ENCODE assay signal across 1 cellular context in the genomic region with DNA sequence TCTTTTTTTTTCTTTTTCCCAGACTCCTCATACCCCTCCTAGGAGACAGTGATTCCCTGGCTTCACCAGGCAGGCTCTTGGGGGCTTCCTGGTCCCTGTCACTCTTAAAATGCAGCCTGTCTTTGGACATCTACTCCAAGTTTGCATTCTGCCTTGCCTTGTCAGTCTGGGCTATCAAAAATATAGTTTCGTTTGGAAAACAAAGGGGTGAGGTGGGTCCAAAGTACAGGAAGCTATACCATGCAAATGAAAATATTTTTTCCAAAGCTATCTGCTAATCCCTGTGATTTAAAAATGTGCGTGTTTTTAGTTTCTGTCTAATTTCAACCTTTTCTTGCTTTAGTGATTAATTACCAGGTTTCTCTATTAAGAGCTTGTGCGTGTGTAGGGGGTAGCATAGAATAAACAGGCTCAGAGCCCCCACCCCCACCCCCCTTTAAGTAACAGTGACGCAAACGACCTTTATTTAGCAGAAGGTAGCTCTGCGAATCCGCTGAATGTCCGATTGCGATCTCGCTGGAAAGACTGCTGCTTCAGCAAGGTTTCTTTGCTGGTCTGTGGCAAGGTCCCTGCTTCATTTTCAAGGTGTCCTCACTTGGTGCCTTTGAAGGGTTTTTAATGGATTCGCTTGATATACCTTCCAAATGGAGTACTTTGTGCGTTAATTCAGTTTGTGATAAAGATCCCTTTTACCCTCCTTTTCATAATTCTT.
TF ChIP-seq lines count a peak whose summit lies in the region.

No MANE protein-coding gene starts in this region.

TF ChIP-seq in HepG2, 621 proteins besides CTCF, POLR2A, EP300 and RAD21 (continues in another document):
- TF ChIP-seq, protein P1, sequence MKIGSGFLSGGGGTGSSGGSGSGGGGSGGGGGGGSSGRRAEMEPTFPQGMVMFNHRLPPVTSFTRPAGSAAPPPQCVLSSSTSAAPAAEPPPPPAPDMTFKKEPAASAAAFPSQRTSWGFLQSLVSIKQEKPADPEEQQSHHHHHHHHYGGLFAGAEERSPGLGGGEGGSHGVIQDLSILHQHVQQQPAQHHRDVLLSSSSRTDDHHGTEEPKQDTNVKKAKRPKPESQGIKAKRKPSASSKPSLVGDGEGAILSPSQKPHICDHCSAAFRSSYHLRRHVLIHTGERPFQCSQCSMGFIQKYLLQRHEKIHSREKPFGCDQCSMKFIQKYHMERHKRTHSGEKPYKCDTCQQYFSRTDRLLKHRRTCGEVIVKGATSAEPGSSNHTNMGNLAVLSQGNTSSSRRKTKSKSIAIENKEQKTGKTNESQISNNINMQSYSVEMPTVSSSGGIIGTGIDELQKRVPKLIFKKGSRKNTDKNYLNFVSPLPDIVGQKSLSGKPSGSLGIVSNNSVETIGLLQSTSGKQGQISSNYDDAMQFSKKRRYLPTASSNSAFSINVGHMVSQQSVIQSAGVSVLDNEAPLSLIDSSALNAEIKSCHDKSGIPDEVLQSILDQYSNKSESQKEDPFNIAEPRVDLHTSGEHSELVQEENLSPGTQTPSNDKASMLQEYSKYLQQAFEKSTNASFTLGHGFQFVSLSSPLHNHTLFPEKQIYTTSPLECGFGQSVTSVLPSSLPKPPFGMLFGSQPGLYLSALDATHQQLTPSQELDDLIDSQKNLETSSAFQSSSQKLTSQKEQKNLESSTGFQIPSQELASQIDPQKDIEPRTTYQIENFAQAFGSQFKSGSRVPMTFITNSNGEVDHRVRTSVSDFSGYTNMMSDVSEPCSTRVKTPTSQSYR (CRISPR knock-in tag; IDR thresholded peaks at IDR 0.05; ENCODE audit: borderline replicate concordance), result 0 out of 2 replicates have a peak, but pooled peaks have one; percentile 11
- TF ChIP-seq TP53 (CRISPR knock-in tag; conservative IDR thresholded peaks at IDR 0.05), result no peak
- no peak for TF ChIP-seq CBX1 (IDR thresholded peaks at IDR 0.05; ENCODE audit: low read depth)
- TF ChIP-seq ZFP82 (CRISPR knock-in tag; IDR thresholded peaks at IDR 0.05; ENCODE audit: borderline replicate concordance), result no peak
- TF ChIP-seq ZKSCAN1 (IDR thresholded peaks at IDR 0.05; ENCODE audit: low read length), result no peak
- TF ChIP-seq, protein P2, sequence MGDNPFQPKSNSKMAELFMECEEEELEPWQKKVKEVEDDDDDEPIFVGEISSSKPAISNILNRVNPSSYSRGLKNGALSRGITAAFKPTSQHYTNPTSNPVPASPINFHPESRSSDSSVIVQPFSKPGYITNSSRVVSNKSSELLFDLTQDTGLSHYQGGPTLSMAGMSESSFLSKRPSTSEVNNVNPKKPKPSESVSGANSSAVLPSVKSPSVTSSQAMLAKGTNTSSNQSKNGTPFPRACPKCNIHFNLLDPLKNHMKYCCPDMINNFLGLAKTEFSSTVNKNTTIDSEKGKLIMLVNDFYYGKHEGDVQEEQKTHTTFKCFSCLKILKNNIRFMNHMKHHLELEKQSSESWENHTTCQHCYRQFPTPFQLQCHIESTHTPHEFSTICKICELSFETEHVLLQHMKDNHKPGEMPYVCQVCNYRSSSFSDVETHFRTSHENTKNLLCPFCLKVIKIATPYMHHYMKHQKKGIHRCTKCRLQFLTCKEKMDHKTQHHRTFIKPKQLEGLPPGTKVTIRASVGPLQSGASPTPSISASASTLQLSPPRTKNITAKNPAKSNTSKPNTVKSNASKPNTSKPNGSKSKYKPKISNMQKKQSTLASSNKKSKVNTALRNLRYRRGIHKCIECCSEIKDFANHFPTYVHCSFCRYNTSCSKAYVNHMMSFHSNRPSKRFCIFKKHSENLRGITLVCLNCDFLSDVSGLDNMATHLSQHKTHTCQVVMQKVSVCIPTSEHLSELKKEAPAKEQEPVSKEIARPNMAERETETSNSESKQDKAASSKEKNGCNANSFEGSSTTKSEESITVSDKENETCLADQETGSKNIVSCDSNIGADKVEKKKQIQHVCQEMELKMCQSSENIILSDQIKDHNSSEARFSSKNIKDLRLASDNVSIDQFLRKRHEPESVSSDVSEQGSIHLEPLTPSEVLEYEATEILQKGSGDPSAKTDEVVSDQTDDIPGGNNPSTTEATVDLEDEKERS (CRISPR knock-in tag; IDR thresholded peaks at IDR 0.05), result no peak
- TF ChIP-seq, protein P3, sequence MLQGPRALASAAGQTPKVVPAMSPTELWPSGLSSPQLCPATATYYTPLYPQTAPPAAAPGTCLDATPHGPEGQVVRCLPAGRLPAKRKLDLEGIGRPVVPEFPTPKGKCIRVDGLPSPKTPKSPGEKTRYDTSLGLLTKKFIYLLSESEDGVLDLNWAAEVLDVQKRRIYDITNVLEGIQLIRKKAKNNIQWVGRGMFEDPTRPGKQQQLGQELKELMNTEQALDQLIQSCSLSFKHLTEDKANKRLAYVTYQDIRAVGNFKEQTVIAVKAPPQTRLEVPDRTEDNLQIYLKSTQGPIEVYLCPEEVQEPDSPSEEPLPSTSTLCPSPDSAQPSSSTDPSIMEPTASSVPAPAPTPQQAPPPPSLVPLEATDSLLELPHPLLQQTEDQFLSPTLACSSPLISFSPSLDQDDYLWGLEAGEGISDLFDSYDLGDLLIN (CRISPR knock-in tag; IDR thresholded peaks at IDR 0.05; ENCODE audit: borderline replicate concordance), result no peak
- TF ChIP-seq ZNF224 (CRISPR knock-in tag; IDR thresholded peaks at IDR 0.05), result no peak
- no peak for TF ChIP-seq CC2D1A (CRISPR knock-in tag; IDR thresholded peaks at IDR 0.05)
- no peak for TF ChIP-seq ZNF777 (CRISPR knock-in tag; IDR thresholded peaks at IDR 0.05)
- TF ChIP-seq RNF2 (conservative IDR thresholded peaks at IDR 0.05; ENCODE audit: low read depth), result no peak
- TF ChIP-seq ZNF142 (CRISPR knock-in tag; IDR thresholded peaks at IDR 0.05), result no peak
- TF ChIP-seq POLR2G (IDR thresholded peaks at IDR 0.05; ENCODE audit: low read depth, low read length), result no peak
- TF ChIP-seq ZNF513 (CRISPR knock-in tag; conservative IDR thresholded peaks at IDR 0.05), result no peak
- TF ChIP-seq SNRNP70 (IDR thresholded peaks at IDR 0.05; ENCODE audit: low read depth, low read length), result no peak
- TF ChIP-seq ZNF572 (CRISPR knock-in tag; IDR thresholded peaks at IDR 0.05), result no peak
- TF ChIP-seq SALL1 (CRISPR knock-in tag; IDR thresholded peaks at IDR 0.05), result 0 out of 2 replicates have a peak, but pooled peaks have one; percentile 15
- no peak for TF ChIP-seq ZBTB7A (CRISPR knock-in tag; IDR thresholded peaks at IDR 0.05)
- no peak for TF ChIP-seq ZBTB20 (CRISPR knock-in tag; IDR thresholded peaks at IDR 0.05; ENCODE audit: borderline replicate concordance, low read depth)
- no peak for TF ChIP-seq ZBTB39 (CRISPR knock-in tag; IDR thresholded peaks at IDR 0.05)
- TF ChIP-seq KDM2A (CRISPR knock-in tag; IDR thresholded peaks at IDR 0.05; ENCODE audit: borderline replicate concordance, low read depth), result no peak
- no peak for TF ChIP-seq MZF1 (CRISPR knock-in tag; IDR thresholded peaks at IDR 0.05; ENCODE audit: borderline replicate concordance)
- no peak for TF ChIP-seq TBL1XR1 (IDR thresholded peaks at IDR 0.05; ENCODE audit: borderline replicate concordance, low read length, partially characterized antibody)
- no peak for TF ChIP-seq HOXA9 (CRISPR knock-in tag; IDR thresholded peaks at IDR 0.05; ENCODE audit: borderline replicate concordance)
- TF ChIP-seq, protein P4, sequence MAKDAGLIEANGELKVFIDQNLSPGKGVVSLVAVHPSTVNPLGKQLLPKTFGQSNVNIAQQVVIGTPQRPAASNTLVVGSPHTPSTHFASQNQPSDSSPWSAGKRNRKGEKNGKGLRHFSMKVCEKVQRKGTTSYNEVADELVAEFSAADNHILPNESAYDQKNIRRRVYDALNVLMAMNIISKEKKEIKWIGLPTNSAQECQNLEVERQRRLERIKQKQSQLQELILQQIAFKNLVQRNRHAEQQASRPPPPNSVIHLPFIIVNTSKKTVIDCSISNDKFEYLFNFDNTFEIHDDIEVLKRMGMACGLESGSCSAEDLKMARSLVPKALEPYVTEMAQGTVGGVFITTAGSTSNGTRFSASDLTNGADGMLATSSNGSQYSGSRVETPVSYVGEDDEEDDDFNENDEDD (CRISPR knock-in tag; IDR thresholded peaks at IDR 0.05; ENCODE audit: borderline replicate concordance), result no peak
- TF ChIP-seq HNF4A (CRISPR knock-in tag; IDR thresholded peaks at IDR 0.05), result 0 out of 2 replicates have a peak, but pooled peaks have one; percentile 38
- no peak for TF ChIP-seq JUNB (CRISPR knock-in tag; IDR thresholded peaks at IDR 0.05; ENCODE audit: borderline replicate concordance)
- no peak for TF ChIP-seq ZNF672 (CRISPR knock-in tag; IDR thresholded peaks at IDR 0.05)
- peak; percentile 31 for TF ChIP-seq ASH2L (IDR thresholded peaks at IDR 0.05; ENCODE audit: insufficient read length, low read depth, low read length)
- TF ChIP-seq ZNF180 (CRISPR knock-in tag; IDR thresholded peaks at IDR 0.05; ENCODE audit: borderline replicate concordance, low read depth), result no peak
- TF ChIP-seq DMAP1 (CRISPR knock-in tag; IDR thresholded peaks at IDR 0.05), result no peak
- TF ChIP-seq SOX6 (IDR thresholded peaks at IDR 0.05), result no peak
- no peak for TF ChIP-seq SOX6 (CRISPR knock-in tag; IDR thresholded peaks at IDR 0.05)
